In genomic region chr7:16420329-16420648, GRCh38 we compare ENCODE assay signal across 8 cellular contexts. TPM values are rescaled to one million over a fixed set of nuclear protein-coding genes. Genes with fewer than 3 reads are reported as not detected.
DNase-seq lines count a peak whose midpoint lies in the region; ATAC-seq and TF ChIP-seq lines count a peak whose summit lies in the region.

No MANE protein-coding gene starts in this region.

- H3K27me3 ChIP-seq in adipocyte (replicated peaks; ENCODE audit: control insufficient read depth, insufficient read depth, low read length) (no peaks in the 10 kb centered on the region), kidney epithelial cell (ENCODE audit: control insufficient read depth, insufficient read depth, low read length) (no peaks in the 10 kb centered on the region), suprapubic skin (no peaks in the 10 kb centered on the region)

- H3K27me3 Mint-ChIP-seq in activated CD4-positive, alpha-beta T cell treated with anti-CD3 and anti-CD28 coated beads for 36 hours: no peaks in the 10 kb centered on the region

- CTCF ChIA-PET in activated CD4-positive, alpha-beta T cell treated with anti-CD3 and anti-CD28 coated beads for 36 hours (lab: Charles Lee): interaction anchor here (0.5 to 4.4 kb wide), 9 partner anchors 9 to 165 kb away, joined by 3 to 27 read pairs (median 3); no protein-coding TSS in a partner anchor

- peak overlapping the region; percentile 98 for H3K27ac ChIP-seq in suprapubic skin

- H3K36me3 Mint-ChIP-seq in activated CD4-positive, alpha-beta T cell treated with anti-CD3 and anti-CD28 coated beads for 36 hours (ENCODE audit: low read depth): no peaks in the 10 kb centered on the region

- peaks cover 17% of the 10 kb centered on the region for H3K4me1 ChIP-seq in adipocyte (ENCODE audit: control insufficient read depth, insufficient read depth, low read length)
- peaks cover 23% of the 10 kb centered on the region for H3K4me1 ChIP-seq in suprapubic skin

- H3K9me3 ChIP-seq in adipocyte (ENCODE audit: control insufficient read depth, low read length) (no peaks in the 10 kb centered on the region), suprapubic skin (no peaks in the 10 kb centered on the region)

- POLR2A ChIA-PET in activated CD4-positive, alpha-beta T cell treated with anti-CD3 and anti-CD28 coated beads for 36 hours (lab: Charles Lee): interaction anchor here (0.7 to 1.3 kb wide), 2 partner anchors 144 to 225 kb away, joined by 4 read pairs; partner anchors contain the start of genes ANKMY2 and BZW2

- H3K9ac ChIP-seq in adipocyte (ENCODE audit: low read length): peak overlapping the region; percentile 88

- peak overlapping the region; percentile 97 for H3K27ac Mint-ChIP-seq in activated CD4-positive, alpha-beta T cell treated with anti-CD3 and anti-CD28 coated beads for 36 hours

- intact Hi-C loops in activated CD4-positive, alpha-beta T cell treated with anti-CD3 and anti-CD28 coated beads for 36 hours (cut with DNase I, micrococcal nuclease): loop anchor here (1.0 to 5.0 kb wide), 5 partner anchors 145 to 341 kb away; partner anchors contain the start of genes ANKMY2 (in 1 of the 2) and BZW2 (in 1 of the 2)
- intact Hi-C loops in sciatic nerve (cut with DNase I): no loop called here

- no peak for DNase-seq in activated CD4-positive, alpha-beta T cell treated with anti-CD3 and anti-CD28 coated beads for 36 hours
- DNase-seq in activated CD4-positive, alpha-beta T cell treated with anti-CD3 and anti-CD28 coated beads, Interleukin-2, amount 50 U/mL, for 4 hours: no peak
- DNase-seq in adipocyte (ENCODE audit: low read depth) (no peak), kidney epithelial cell (ENCODE audit: low read depth) (no peak), suprapubic skin (ENCODE audit: low spot score in 2 of 2) (no peak), SHP77 treated with DMSO at 0.1 percent for 48 hours (lab: John Stamatoyannopoulos, UW) (no peak), sciatic nerve (ENCODE audit: low spot score) (no peak), HK-2 (ENCODE audit: unreplicated experiment) (no peak)

- H3K4me3 ChIP-seq in adipocyte (ENCODE audit: low read length) (peak overlapping the region; percentile 80), kidney epithelial cell (ENCODE audit: low read depth, low read length) (peak overlapping the region; percentile 54), suprapubic skin (peak overlapping the region; percentile 63)

- H3K4me3 Mint-ChIP-seq in activated CD4-positive, alpha-beta T cell treated with anti-CD3 and anti-CD28 coated beads for 36 hours: peak overlapping the region; percentile 78

- peaks cover 20% of the 10 kb centered on the region for H3K4me1 Mint-ChIP-seq in activated CD4-positive, alpha-beta T cell treated with anti-CD3 and anti-CD28 coated beads for 36 hours

- WGBS in suprapubic skin: under 1% methylated on average over 3 of the region's 3 CpGs

- TF ChIP-seq CTCF in kidney epithelial cell (IDR thresholded peaks at IDR 0.05; ENCODE audit: insufficient read depth, low read length, poor library complexity, severe bottlenecking) (no peak), suprapubic skin (IDR thresholded peaks at IDR 0.05) (no peak)

- no peak for TF ChIP-seq POLR2A in suprapubic skin (IDR thresholded peaks at IDR 0.05)

- H3K36me3 ChIP-seq in adipocyte (ENCODE audit: control insufficient read depth, insufficient read depth, low read length, severe bottlenecking) (no peaks in the 10 kb centered on the region), kidney epithelial cell (ENCODE audit: control insufficient read depth, insufficient read depth, low read length) (no peaks in the 10 kb centered on the region), suprapubic skin (no peaks in the 10 kb centered on the region)

- no peak for ATAC-seq in activated CD4-positive, alpha-beta T cell treated with anti-CD3 and anti-CD28 coated beads for 36 hours
- ATAC-seq in sciatic nerve: no peak

- H3K9me3 Mint-ChIP-seq in activated CD4-positive, alpha-beta T cell treated with anti-CD3 and anti-CD28 coated beads for 36 hours (ENCODE audit: low read depth): no peaks in the 10 kb centered on the region

- TF ChIP-seq EP300 in suprapubic skin (IDR thresholded peaks at IDR 0.05): no peak

RNA-seq across cellular contexts. Expression of gene CRPPA, which starts 1.0 kb away (rescaled TPM):
- 1 to 10 TPM; 1.0 to 1.4 TPM for total RNA-seq in activated CD4-positive, alpha-beta T cell treated with anti-CD3 and anti-CD28 coated beads for 36 hours
- 1.4 and 1.8 TPM in 2 replicates for total RNA-seq in kidney epithelial cell
- total RNA-seq in suprapubic skin: 1 to 10 TPM in 3 of 4 donors, under 1 TPM in 1; 0.95 to 2.0 (median 1.6) TPM
- 9.9 TPM for total RNA-seq in sciatic nerve

RNA-seq across cellular contexts. Expression of gene SOSTDC1, which starts 45.2 kb away (rescaled TPM):
- total RNA-seq in activated CD4-positive, alpha-beta T cell treated with anti-CD3 and anti-CD28 coated beads for 36 hours: not detected
- 0.08 TPM in 1 of 2 replicates, not detected in the other for total RNA-seq in kidney epithelial cell
- total RNA-seq in suprapubic skin: 10 to 100 TPM; 14.7 to 40.5 (median 23.4) TPM
- total RNA-seq in sciatic nerve: 1.4 TPM
